ENCODE assay signal across 13 cellular contexts in genomic region chr14:22466520-22466919, GRCh38.
DNase-seq lines count a peak whose midpoint lies in the region; ATAC-seq, FAIRE-seq and TF ChIP-seq lines count a peak whose summit lies in the region.
"Had no signal": no experiment of that assay in that cellular context is flagged by ENCODE, and none has a peak within 500 bp of the region (broad histone marks: within the 10 kb centered on the region; RNA-seq: fewer than 3 reads in every experiment).

No MANE protein-coding gene starts in this region.

- peak overlapping the region; percentile 73 for H3K27ac Mint-ChIP-seq in activated naive CD4-positive, alpha-beta T cell treated with anti-CD3 and anti-CD28 coated beads, Interleukin-2, amount 10 ng/mL, durations not matched to agents 7 days and 5 days
- no peak overlapping the region for H3K27ac Mint-ChIP-seq in activated naive CD4-positive, alpha-beta T cell treated with anti-CD3 and anti-CD28 coated beads, Interleukin-2, amount 50 U/mL, for 72 hours
- H3K27ac Mint-ChIP-seq in astrocyte (ENCODE audit: unreplicated experiment): no peak overlapping the region
- no peak overlapping the region for H3K27ac Mint-ChIP-seq in activated CD4-positive, alpha-beta T cell treated with anti-CD3 and anti-CD28 coated beads, Interleukin-2, amount 10 ng/mL, durations not matched to agents 7 days and 5 days

- no peak overlapping the region for H3K4me3 Mint-ChIP-seq in activated naive CD4-positive, alpha-beta T cell treated with anti-CD3 and anti-CD28 coated beads, Interleukin-2, amount 10 ng/mL, durations not matched to agents 7 days and 5 days
- H3K4me3 Mint-ChIP-seq in astrocyte (ENCODE audit: unreplicated experiment): no peak overlapping the region
- no peak overlapping the region for H3K4me3 Mint-ChIP-seq in activated CD4-positive, alpha-beta T cell treated with anti-CD3 and anti-CD28 coated beads, Interleukin-2, amount 10 ng/mL, durations not matched to agents 7 days and 5 days

- no peak overlapping the region for H2AFZ ChIP-seq in astrocyte (ENCODE audit: low read depth, low read length)

- H3K4me1 Mint-ChIP-seq in activated naive CD4-positive, alpha-beta T cell treated with anti-CD3 and anti-CD28 coated beads, Interleukin-2, amount 10 ng/mL, durations not matched to agents 7 days and 5 days: no peaks in the 10 kb centered on the region
- peaks cover 11% of the 10 kb centered on the region for H3K4me1 Mint-ChIP-seq in astrocyte (ENCODE audit: low read depth, unreplicated experiment)
- no peaks in the 10 kb centered on the region for H3K4me1 Mint-ChIP-seq in activated CD4-positive, alpha-beta T cell treated with anti-CD3 and anti-CD28 coated beads, Interleukin-2, amount 10 ng/mL, durations not matched to agents 7 days and 5 days

- WGBS in thymus: 26% methylated on average over 4 of the region's 4 CpGs
- WGBS in testis, 2 donors: 89 to 96% methylated on average over 4 of the region's 4 CpGs

- intact Hi-C loops in testis (cut with DNase I; ENCODE audit: low total_unique reads): no loop called here

- peak overlapping the region; percentile 53 for H3K4me2 ChIP-seq in astrocyte (ENCODE audit: low read length)
- H3K4me2 ChIP-seq: SK-N-SH had no signal

- H3K9me3 Mint-ChIP-seq in activated naive CD4-positive, alpha-beta T cell treated with anti-CD3 and anti-CD28 coated beads, Interleukin-2, amount 10 ng/mL, durations not matched to agents 7 days and 5 days: no peaks in the 10 kb centered on the region
- H3K9me3 Mint-ChIP-seq in activated naive CD4-positive, alpha-beta T cell treated with anti-CD3 and anti-CD28 coated beads, Interleukin-2, amount 50 U/mL, for 72 hours: no peaks in the 10 kb centered on the region
- peaks cover 5% of the 10 kb centered on the region for H3K9me3 Mint-ChIP-seq in astrocyte (ENCODE audit: unreplicated experiment)
- H3K9me3 Mint-ChIP-seq in activated CD4-positive, alpha-beta T cell treated with anti-CD3 and anti-CD28 coated beads, Interleukin-2, amount 10 ng/mL, durations not matched to agents 7 days and 5 days: no peaks in the 10 kb centered on the region

- H3K36me3 Mint-ChIP-seq in activated naive CD4-positive, alpha-beta T cell treated with anti-CD3 and anti-CD28 coated beads, Interleukin-2, amount 10 ng/mL, durations not matched to agents 7 days and 5 days: no peaks in the 10 kb centered on the region
- H3K36me3 Mint-ChIP-seq in activated naive CD4-positive, alpha-beta T cell treated with anti-CD3 and anti-CD28 coated beads, Interleukin-2, amount 50 U/mL, for 72 hours: no peaks in the 10 kb centered on the region
- no peaks in the 10 kb centered on the region for H3K36me3 Mint-ChIP-seq in astrocyte (ENCODE audit: low read depth, unreplicated experiment)
- H3K36me3 Mint-ChIP-seq in activated CD4-positive, alpha-beta T cell treated with anti-CD3 and anti-CD28 coated beads, Interleukin-2, amount 10 ng/mL, durations not matched to agents 7 days and 5 days (ENCODE audit: low read depth): no peaks in the 10 kb centered on the region

- no peaks in the 10 kb centered on the region for H3K79me2 ChIP-seq in astrocyte (ENCODE audit: insufficient read depth, low read length)

- H3K4me3 ChIP-seq in astrocyte (ENCODE audit: insufficient read depth, low read depth, low read length): no peak overlapping the region
- no peak overlapping the region for H3K4me3 ChIP-seq in thymus (ENCODE audit: low read length)
- H3K4me3 ChIP-seq in testis: no peak overlapping the region
- H3K4me3 ChIP-seq: ascending aorta, transverse colon had no signal

- H3K4me1 ChIP-seq in astrocyte (ENCODE audit: insufficient read depth, low read length) (peaks cover 17% of the 10 kb centered on the region), thymus (ENCODE audit: control insufficient read depth, insufficient read depth, low read length) (peaks cover 15% of the 10 kb centered on the region), testis (no peaks in the 10 kb centered on the region)

- H3K27me3 Mint-ChIP-seq in activated naive CD4-positive, alpha-beta T cell treated with anti-CD3 and anti-CD28 coated beads, Interleukin-2, amount 10 ng/mL, durations not matched to agents 7 days and 5 days: no peaks in the 10 kb centered on the region
- H3K27me3 Mint-ChIP-seq in astrocyte (ENCODE audit: low read depth, unreplicated experiment): peaks cover 4% of the 10 kb centered on the region
- no peaks in the 10 kb centered on the region for H3K27me3 Mint-ChIP-seq in activated CD4-positive, alpha-beta T cell treated with anti-CD3 and anti-CD28 coated beads, Interleukin-2, amount 10 ng/mL, durations not matched to agents 7 days and 5 days

- no peaks in the 10 kb centered on the region for H3K27me3 ChIP-seq in astrocyte (ENCODE audit: insufficient read depth, low read length)
- no peaks in the 10 kb centered on the region for H3K27me3 ChIP-seq in thymus (ENCODE audit: control insufficient read depth, insufficient read depth)
- no peaks in the 10 kb centered on the region for H3K27me3 ChIP-seq in testis
- H3K27me3 ChIP-seq: ascending aorta, transverse colon had no signal

- H3K9me3 ChIP-seq in astrocyte (ENCODE audit: insufficient read depth, low read depth, low read length): no peaks in the 10 kb centered on the region
- H3K9me3 ChIP-seq in thymus (ENCODE audit: control insufficient read depth): no peaks in the 10 kb centered on the region
- no peaks in the 10 kb centered on the region for H3K9me3 ChIP-seq in testis
- H3K9me3 ChIP-seq: ascending aorta, SK-N-SH, transverse colon had no signal

- no peak for ATAC-seq in activated naive CD4-positive, alpha-beta T cell treated with anti-CD3 and anti-CD28 coated beads, Interleukin-2, amount 50 U/mL, for 72 hours
- ATAC-seq in HG03066 (IDR thresholded peaks at IDR 0.05; ENCODE audit: low read depth, unreplicated experiment): peak; percentile 33

- H3K36me3 ChIP-seq in astrocyte (ENCODE audit: insufficient read depth, low read length) (no peaks in the 10 kb centered on the region), thymus (ENCODE audit: control insufficient read depth, insufficient read depth) (no peaks in the 10 kb centered on the region), testis (ENCODE audit: low read depth, missing control alignments) (no peaks in the 10 kb centered on the region)
- H3K36me3 ChIP-seq: ascending aorta, transverse colon had no signal

- no peak for TF ChIP-seq CTCF in astrocyte (IDR thresholded peaks at IDR 0.05; ENCODE audit: insufficient read depth, low read depth, low read length)
- no peak for TF ChIP-seq CTCF in testis (IDR thresholded peaks at IDR 0.05)

- CTCF ChIA-PET in activated naive CD4-positive, alpha-beta T cell treated with anti-CD3 and anti-CD28 coated beads, Interleukin-2, amount 10 ng/mL, durations not matched to agents 7 days and 5 days (lab: Charles Lee): no interaction called here
- CTCF ChIA-PET in activated CD4-positive, alpha-beta T cell treated with anti-CD3 and anti-CD28 coated beads, Interleukin-2, amount 10 ng/mL, durations not matched to agents 7 days and 5 days (lab: Charles Lee): no interaction called here

- no peak for FAIRE-seq in astrocyte (lab: Jason Lieb, UNC)
- FAIRE-seq: G401.6, HTR-8/SVneo had no signal

- TF ChIP-seq POLR2A in testis (IDR thresholded peaks at IDR 0.05): no peak

- no peak overlapping the region for H3K9ac ChIP-seq in astrocyte (ENCODE audit: low read length)
- H3K9ac ChIP-seq: SK-N-SH had no signal

- no peak for DNase-seq in activated naive CD4-positive, alpha-beta T cell treated with anti-CD3 and anti-CD28 coated beads, Interleukin-2, amount 10 ng/mL, durations not matched to agents 7 days and 5 days
- no peak for DNase-seq in activated naive CD4-positive, alpha-beta T cell treated with anti-CD3 and anti-CD28 coated beads, Interleukin-2, amount 50 U/mL, for 72 hours (ENCODE audit: low spot score in 2 of 2)
- DNase-seq in astrocyte (ENCODE audit: low read depth): peak; percentile 33
- no peak for DNase-seq in nucleus accumbens (lab: John Stamatoyannopoulos, UW)
- no peak for DNase-seq in activated CD4-positive, alpha-beta T cell treated with anti-CD3 and anti-CD28 coated beads, Interleukin-2, amount 10 ng/mL, durations not matched to agents 7 days and 5 days
- DNase-seq in testis: no peak
- DNase-seq: SK-N-SH, transverse colon had no signal

- no peaks in the 10 kb centered on the region for H4K20me1 ChIP-seq in astrocyte (ENCODE audit: insufficient read depth, low read length)

- no peak overlapping the region for H3K27ac ChIP-seq in astrocyte (ENCODE audit: low read depth, low read length)
- peak overlapping the region; percentile 52 for H3K27ac ChIP-seq in thymus (ENCODE audit: low read depth)
- H3K27ac ChIP-seq in testis: no peak overlapping the region
- H3K27ac ChIP-seq: ascending aorta, transverse colon had no signal

- POLR2A ChIA-PET in activated CD4-positive, alpha-beta T cell treated with anti-CD3 and anti-CD28 coated beads, Interleukin-2, amount 10 ng/mL, durations not matched to agents 7 days and 5 days (lab: Charles Lee): no interaction called here
